1 cellular context compared by ENCODE assay signal in the genomic region with DNA sequence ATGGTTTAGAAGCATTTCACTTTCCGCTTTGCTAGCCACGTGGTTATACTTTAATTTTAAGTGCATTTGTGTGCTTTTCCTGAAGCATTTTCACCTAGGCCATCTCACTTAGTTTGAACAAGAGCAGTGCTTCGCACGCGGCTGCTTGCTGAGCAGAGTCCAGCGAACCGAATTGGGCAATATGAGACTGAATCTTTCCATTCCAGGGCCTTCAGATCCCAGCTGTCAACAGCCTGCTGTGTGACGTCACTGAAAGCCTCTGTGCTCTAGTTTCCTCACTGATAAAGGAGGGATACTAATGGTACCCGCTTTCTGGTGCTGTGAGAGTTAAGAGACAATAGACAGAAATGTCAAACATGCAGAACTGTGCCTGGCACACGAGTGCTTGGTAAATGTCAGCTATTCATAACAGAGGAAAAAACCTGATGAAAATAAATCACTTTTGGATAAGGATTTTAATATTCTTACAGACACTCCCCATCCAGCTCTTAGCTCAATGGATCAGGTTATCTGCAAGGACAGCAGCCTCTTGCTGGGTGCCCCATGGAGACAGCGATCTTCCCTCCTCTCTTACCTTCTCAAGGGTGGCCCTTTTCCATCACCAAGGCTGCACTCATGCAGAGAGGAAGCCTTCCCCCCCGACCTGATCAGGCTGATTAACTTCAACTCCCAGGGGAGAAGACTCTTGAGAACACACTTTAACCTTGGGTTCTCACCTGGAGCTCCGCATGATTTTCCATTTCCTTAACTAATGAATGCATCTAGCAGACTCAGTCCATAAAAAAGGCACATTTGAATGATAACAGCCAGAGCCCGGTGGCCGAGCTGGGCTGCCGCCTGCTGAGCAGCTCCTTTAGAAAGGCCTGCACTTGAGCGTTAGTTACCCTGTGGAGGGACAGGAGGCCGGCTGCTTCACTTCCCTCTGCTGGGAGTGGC.
TF ChIP-seq lines count a peak whose summit lies in the region.

No MANE protein-coding gene starts in this region.

TF ChIP-seq in SK-N-SH, 30 proteins besides CTCF, POLR2A, EP300 and RAD21 (continued from another document):
- TF ChIP-seq REST (IDR thresholded peaks at IDR 0.05; ENCODE audit: low read depth, low read length) = no peak
